Comparison of ENCODE assay signal across 9 cellular contexts in genomic region chr12:14418526-14418925, GRCh38. TPM values are rescaled to one million over a fixed set of nuclear protein-coding genes. Genes with fewer than 3 reads are reported as not detected.
DNase-seq lines count a peak whose midpoint lies in the region; ATAC-seq and TF ChIP-seq lines count a peak whose summit lies in the region.
"Had no signal": no experiment of that assay in that cellular context is flagged by ENCODE, and none has a peak within 500 bp of the region (broad histone marks: within the 10 kb centered on the region; RNA-seq: fewer than 3 reads in every experiment).

No MANE protein-coding gene starts in this region.

- intact Hi-C loops in CD8-positive, alpha-beta T cell (cut with DNase I, micrococcal nuclease) = loop anchor here (1.0 to 2.0 kb wide), 5 partner anchors 14 to 234 kb away; partner anchors contain the start of gene ATF7IP (in 1 of the 2)
- intact Hi-C loops in naive thymus-derived CD4-positive, alpha-beta T cell (cut with micrococcal nuclease) = loop anchor here (1.0 to 10.0 kb wide), 11 partner anchors 16 to 1314 kb away; partner anchors contain the start of genes ATF7IP (in 2 of the 2) and GSG1 (in 1 of the 2)

- H3K4me1 Mint-ChIP-seq in CD8-positive, alpha-beta T cell (ENCODE audit: low read depth) = peaks cover 64% of the 10 kb centered on the region
- H3K4me1 Mint-ChIP-seq in endodermal cell = peaks cover 34% of the 10 kb centered on the region
- H3K4me1 Mint-ChIP-seq in naive thymus-derived CD4-positive, alpha-beta T cell = peaks cover 41 to 85% (median 77%) of the 10 kb centered on the region in 7 donors

- peak overlapping the region; percentile 65 for H3K4me3 Mint-ChIP-seq in CD8-positive, alpha-beta T cell
- H3K4me3 Mint-ChIP-seq in endodermal cell = no peak overlapping the region
- peak overlapping the region; percentile 31 to 86 (median 73) for H3K4me3 Mint-ChIP-seq in naive thymus-derived CD4-positive, alpha-beta T cell

- H3K36me3 ChIP-seq in CD8-positive, alpha-beta T cell (ENCODE audit: insufficient read depth, low read length) = no peaks in the 10 kb centered on the region
- peaks cover 9% of the 10 kb centered on the region for H3K36me3 ChIP-seq in endodermal cell (ENCODE audit: control insufficient read depth, insufficient read depth, low read length)
- peaks cover 0 to 11% (median 4%) of the 10 kb centered on the region in 3 experiments for H3K36me3 ChIP-seq in naive thymus-derived CD4-positive, alpha-beta T cell (ENCODE audit: control insufficient read depth in 2 of 3, insufficient read depth in 3 of 3, low read length in 3 of 3)

- H3K4me3 ChIP-seq in CD8-positive, alpha-beta T cell (ENCODE audit: low read depth, low read length) = peak overlapping the region; percentile 1
- H3K4me3 ChIP-seq in endodermal cell (ENCODE audit: low read length) = no peak overlapping the region
- peak overlapping the region; percentile 15 for H3K4me3 ChIP-seq in naive thymus-derived CD4-positive, alpha-beta T cell (ENCODE audit: low read length)

- H3K9me3 Mint-ChIP-seq in CD8-positive, alpha-beta T cell = no peaks in the 10 kb centered on the region
- peaks cover 13% of the 10 kb centered on the region for H3K9me3 Mint-ChIP-seq in endodermal cell
- H3K9me3 Mint-ChIP-seq in naive thymus-derived CD4-positive, alpha-beta T cell = peaks cover 0 to 28% (median 5%) of the 10 kb centered on the region in 11 donors

- no peak overlapping the region for H3K9ac ChIP-seq in endodermal cell (ENCODE audit: extremely low read depth, low read length, poor library complexity, severe bottlenecking)

- no peaks in the 10 kb centered on the region for H3K27me3 Mint-ChIP-seq in CD8-positive, alpha-beta T cell (ENCODE audit: low read depth)
- H3K27me3 Mint-ChIP-seq in endodermal cell (ENCODE audit: insufficient read depth) = no peaks in the 10 kb centered on the region
- H3K27me3 Mint-ChIP-seq in naive thymus-derived CD4-positive, alpha-beta T cell = no peaks in the 10 kb centered on the region

- peak; percentile 81 for TF ChIP-seq CTCF in CD8-positive, alpha-beta T cell (IDR thresholded peaks at IDR 0.05)
- peak; percentile 75 for TF ChIP-seq CTCF in endodermal cell (conservative IDR thresholded peaks at IDR 0.05)

- H3K4me1 ChIP-seq in CD8-positive, alpha-beta T cell (ENCODE audit: insufficient read depth, low read length) = peaks cover 48% of the 10 kb centered on the region
- peaks cover 2% of the 10 kb centered on the region for H3K4me1 ChIP-seq in endodermal cell (ENCODE audit: control insufficient read depth, insufficient read depth, low read length)
- H3K4me1 ChIP-seq in naive thymus-derived CD4-positive, alpha-beta T cell (ENCODE audit: control insufficient read depth in 2 of 2, insufficient read depth in 2 of 2, low read length in 2 of 2) = peaks cover 35 to 47% of the 10 kb centered on the region in 2 donors

- H3K36me3 Mint-ChIP-seq in CD8-positive, alpha-beta T cell = peaks cover 33% of the 10 kb centered on the region
- H3K36me3 Mint-ChIP-seq in endodermal cell (ENCODE audit: low read depth) = peaks cover 30% of the 10 kb centered on the region
- peaks cover 4 to 43% (median 36%) of the 10 kb centered on the region in 5 donors for H3K36me3 Mint-ChIP-seq in naive thymus-derived CD4-positive, alpha-beta T cell

- H3K27ac ChIP-seq in CD8-positive, alpha-beta T cell (ENCODE audit: low read depth, low read length) = peak overlapping the region; percentile 46
- H3K27ac ChIP-seq in endodermal cell (ENCODE audit: low read depth, low read length) = no peak overlapping the region
- peak overlapping the region; percentile 58 for H3K27ac ChIP-seq in naive thymus-derived CD4-positive, alpha-beta T cell (ENCODE audit: low read depth, low read length)

- no peaks in the 10 kb centered on the region for H3K27me3 ChIP-seq in CD8-positive, alpha-beta T cell (ENCODE audit: insufficient read depth, low read length)
- no peaks in the 10 kb centered on the region for H3K27me3 ChIP-seq in endodermal cell (ENCODE audit: control insufficient read depth, insufficient read depth, low read length, poor library complexity, severe bottlenecking)
- H3K27me3 ChIP-seq in naive thymus-derived CD4-positive, alpha-beta T cell (ENCODE audit: control insufficient read depth in 2 of 2, insufficient read depth in 2 of 2, low read length in 2 of 2) = no peaks in the 10 kb centered on the region

- DNase-seq in CD8-positive, alpha-beta T cell = no peak
- DNase-seq in NCI-H2227 treated with DMSO at 0.1 percent for 48 hours (lab: John Stamatoyannopoulos, UW) = peak; percentile 44
- no peak for DNase-seq in endodermal cell
- DNase-seq in naive thymus-derived CD4-positive, alpha-beta T cell = peak in 7 of 9 donors; percentile 33 to 57 (median 49)
- DNase-seq in cerebellum (ENCODE audit: low spot score) = no peak
- no peak for DNase-seq in NCI-H1930 (lab: John Stamatoyannopoulos, UW)
- DNase-seq in NOMO-1 treated with DMSO at 0.1 percent for 48 hours (lab: John Stamatoyannopoulos, UW; ENCODE audit: unreplicated experiment) = no peak
- no peak for DNase-seq in NCI-H187 treated with DMSO at 0.1 percent for 48 hours (lab: John Stamatoyannopoulos, UW)
- DNase-seq: activated CD4-positive, alpha-beta T cell treated with anti-CD3 and anti-CD28 coated beads, Interleukin-2, amount 50 U/mL, for 4 hours had no signal

- peak overlapping the region; percentile 71 for H3K27ac Mint-ChIP-seq in CD8-positive, alpha-beta T cell
- no peak overlapping the region for H3K27ac Mint-ChIP-seq in endodermal cell
- peak overlapping the region in 8 of 9 donors; percentile 55 to 88 (median 80) for H3K27ac Mint-ChIP-seq in naive thymus-derived CD4-positive, alpha-beta T cell

- POLR2A ChIA-PET in CD8-positive, alpha-beta T cell (lab: Charles Lee) = interaction anchor here (1.2 to 3.0 kb wide), 3 partner anchors 53 to 353 kb away, joined by 5 to 39 read pairs (median 12); partner anchors contain the start of gene ATF7IP
- POLR2A ChIA-PET in naive thymus-derived CD4-positive, alpha-beta T cell (lab: Charles Lee) = interaction anchor here (0.5 to 5.6 kb wide), 5 partner anchors 16 to 163 kb away, joined by 3 to 95 read pairs (median 6); partner anchors contain the start of gene ATF7IP

- ATAC-seq in CD8-positive, alpha-beta T cell = peak; percentile 56
- ATAC-seq in naive thymus-derived CD4-positive, alpha-beta T cell = peak; percentile 72

- 75% methylated on average over 2 of the region's 2 CpGs; no CpG with 5 or more reads in 1 of the 2 experiments for WGBS in endodermal cell (ENCODE audit: insufficient coverage in 1 of 2, insufficient read length in 1 of 2), 2 experiments

- no peaks in the 10 kb centered on the region for H3K9me3 ChIP-seq in CD8-positive, alpha-beta T cell (ENCODE audit: low read length)
- H3K9me3 ChIP-seq in endodermal cell (ENCODE audit: control insufficient read depth, low read length) = peaks cover 11% of the 10 kb centered on the region
- H3K9me3 ChIP-seq in naive thymus-derived CD4-positive, alpha-beta T cell (ENCODE audit: control insufficient read depth in 2 of 3, low read length in 3 of 3) = peaks cover 0 to 6% (median 6%) of the 10 kb centered on the region in 3 experiments

- CTCF ChIA-PET in CD8-positive, alpha-beta T cell (lab: Charles Lee) = interaction anchor here (0.7 to 2.6 kb wide), 7 partner anchors 20 to 181 kb away, joined by 3 to 33 read pairs (median 5); partner anchors contain the start of gene ATF7IP
- CTCF ChIA-PET in naive thymus-derived CD4-positive, alpha-beta T cell (lab: Charles Lee) = interaction anchor here (1.1 to 2.5 kb wide), 6 partner anchors 25 to 179 kb away, joined by 3 to 31 read pairs (median 11); partner anchors contain the start of gene ATF7IP

RNA-seq across cellular contexts. Expression of gene ATF7IP, which starts 53.0 kb away (rescaled TPM):
- total RNA-seq in CD8-positive, alpha-beta T cell = 100 to 1,000 TPM; 125 to 126 TPM
- total RNA-seq in endodermal cell = 100 to 1,000 TPM; 174 to 222 TPM
- 71.3 TPM for polyA plus RNA-seq in endodermal cell (2013, experiment 1 of 2)
- 71.2 TPM for polyA plus RNA-seq in endodermal cell (2013, experiment 2 of 2)
- 100 to 1,000 TPM; 113 to 181 (median 144) TPM for total RNA-seq in naive thymus-derived CD4-positive, alpha-beta T cell
- polyA plus RNA-seq in naive thymus-derived CD4-positive, alpha-beta T cell = 100 to 1,000 TPM in 1 of 2 donors, 10 to 100 TPM in 1; 92.7 to 124 TPM
- total RNA-seq in cerebellum = 103 TPM

Comparison
In these comparisons a context has a peak if more than half of its experiments do, and no peak if none do; other contexts are left out.
1. DNase-seq: peak in NCI-H2227 treated with DMSO at 0.1 percent for 48 hours (single experiment) and naive thymus-derived CD4-positive, alpha-beta T cell (7 of 9); none in CD8-positive, alpha-beta T cell (0 of 7), endodermal cell (single experiment), cerebellum (single experiment), NCI-H1930 (0 of 2), NOMO-1 treated with DMSO at 0.1 percent for 48 hours (single experiment) and NCI-H187 treated with DMSO at 0.1 percent for 48 hours (single experiment).